ENCODE assay signal across 11 cellular contexts in the genomic region with DNA sequence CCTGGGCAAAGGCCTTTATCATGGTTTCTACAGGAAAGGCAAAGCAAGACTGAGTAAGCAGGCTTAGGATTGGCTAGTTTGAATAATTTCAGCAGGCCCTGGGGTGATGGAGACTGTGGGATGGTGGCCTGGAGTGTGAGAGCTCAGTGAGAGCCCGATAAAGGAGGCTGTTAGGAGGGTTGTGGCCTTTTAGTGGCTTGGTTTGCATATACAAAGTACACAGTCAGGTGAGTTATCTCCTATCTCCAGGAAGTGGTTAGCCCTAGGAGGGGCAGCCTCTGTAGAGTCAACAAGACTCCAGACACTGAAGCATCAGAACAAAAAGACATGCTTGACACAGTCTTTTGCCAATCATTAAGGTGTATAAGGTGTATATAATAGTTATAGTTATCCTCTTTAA.
DNase-seq lines count a peak whose midpoint lies in the region; ATAC-seq lines count a peak whose summit lies in the region.
"Had no signal": no experiment of that assay in that cellular context is flagged by ENCODE, and none has a peak within 500 bp of the region (broad histone marks: within the 10 kb centered on the region; RNA-seq: fewer than 3 reads in every experiment).

No MANE protein-coding gene starts in this region.

- H3K4me3 Mint-ChIP-seq in activated T-helper 17 cell treated with anti-CD3 and anti-CD28 coated beads, Interleukin-2, amount 50 U/mL, for 72 hours, result peak overlapping the region; percentile 30

- ATAC-seq in GM21447 (IDR thresholded peaks at IDR 0.05; ENCODE audit: unreplicated experiment), result peak; percentile 55
- peak; percentile 93 for ATAC-seq in activated T-helper 17 cell treated with anti-CD3 and anti-CD28 coated beads, Interleukin-2, amount 50 U/mL, for 72 hours (replicated peaks)
- ATAC-seq: SK-N-SH treated with all-trans-retinoic acid at 6 μM for 48 hours had no signal

- peak overlapping the region; percentile 46 for H3K27ac Mint-ChIP-seq in activated T-helper 17 cell treated with anti-CD3 and anti-CD28 coated beads, Interleukin-2, amount 50 U/mL, for 72 hours

- no peaks in the 10 kb centered on the region for H3K36me3 Mint-ChIP-seq in activated T-helper 17 cell treated with anti-CD3 and anti-CD28 coated beads, Interleukin-2, amount 50 U/mL, for 72 hours (ENCODE audit: low read depth)

- peaks cover 21% of the 10 kb centered on the region for H3K9me3 Mint-ChIP-seq in activated T-helper 17 cell treated with anti-CD3 and anti-CD28 coated beads, Interleukin-2, amount 50 U/mL, for 72 hours

- H3K27me3 Mint-ChIP-seq in activated T-helper 17 cell treated with anti-CD3 and anti-CD28 coated beads, Interleukin-2, amount 50 U/mL, for 72 hours, result no peaks in the 10 kb centered on the region

- DNase-seq in NCI-H526 (lab: John Stamatoyannopoulos, UW) (peak; percentile 71 to 77), NCI-H1694 (lab: John Stamatoyannopoulos, UW) (no peak), NCI-H1436 (lab: John Stamatoyannopoulos, UW) (no peak), cortex of kidney (lab: John Stamatoyannopoulos, UW) (no peak), NCI-H1930 (lab: John Stamatoyannopoulos, UW) (no peak)
- DNase-seq in stimulated activated CD4-positive, alpha-beta T cell treated with anti-CD3 and anti-CD28 coated beads, Interleukin-2, amount 100 ng/mL, for 4 hours (ENCODE audit: low read depth), result peak; percentile 11
- DNase-seq: esophagus squamous epithelium, substantia nigra had no signal

- H3K4me1 Mint-ChIP-seq in activated T-helper 17 cell treated with anti-CD3 and anti-CD28 coated beads, Interleukin-2, amount 50 U/mL, for 72 hours, result peaks cover 39% of the 10 kb centered on the region

Comparison
In these comparisons a context has a peak if more than half of its experiments do, and no peak if none do; other contexts are left out.
1. DNase-seq: peak in NCI-H526 (2 of 2) and stimulated activated CD4-positive, alpha-beta T cell treated with anti-CD3 and anti-CD28 coated beads, Interleukin-2, amount 100 ng/mL, for 4 hours (single experiment); none in NCI-H1694 (single experiment), NCI-H1436 (single experiment), cortex of kidney (single experiment) and NCI-H1930 (0 of 2).